ENCODE assay signal across 1 cellular context in the genomic region with DNA sequence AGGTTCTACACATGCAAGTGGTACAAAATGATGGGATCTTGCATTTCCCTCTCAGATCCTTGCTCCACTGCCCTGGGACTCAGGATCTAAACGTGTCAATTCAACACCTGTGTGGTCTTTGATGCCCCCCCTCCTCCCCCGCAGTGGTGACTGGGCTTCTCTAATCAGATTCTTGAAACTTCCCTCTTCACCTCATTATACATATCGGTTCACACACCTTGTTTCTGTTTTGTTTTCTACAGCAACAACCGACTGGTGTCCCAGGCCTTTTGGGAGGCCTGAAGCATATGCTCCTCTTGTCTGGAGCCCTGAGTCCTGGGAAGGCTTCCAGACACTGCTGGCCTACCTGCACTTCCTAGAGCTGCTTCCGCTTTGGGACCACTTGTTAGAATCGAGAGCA.
TF ChIP-seq lines count a peak whose summit lies in the region.

No MANE protein-coding gene starts in this region.

TF ChIP-seq in GM23338, 12 proteins besides CTCF, POLR2A, EP300 and RAD21 (continued from another document):
- no peak for TF ChIP-seq ETS1 (IDR thresholded peaks at IDR 0.05)
- no peak for TF ChIP-seq CREB1 (CRISPR knock-in tag; IDR thresholded peaks at IDR 0.05; ENCODE audit: low read depth)
- TF ChIP-seq, protein P1, sequence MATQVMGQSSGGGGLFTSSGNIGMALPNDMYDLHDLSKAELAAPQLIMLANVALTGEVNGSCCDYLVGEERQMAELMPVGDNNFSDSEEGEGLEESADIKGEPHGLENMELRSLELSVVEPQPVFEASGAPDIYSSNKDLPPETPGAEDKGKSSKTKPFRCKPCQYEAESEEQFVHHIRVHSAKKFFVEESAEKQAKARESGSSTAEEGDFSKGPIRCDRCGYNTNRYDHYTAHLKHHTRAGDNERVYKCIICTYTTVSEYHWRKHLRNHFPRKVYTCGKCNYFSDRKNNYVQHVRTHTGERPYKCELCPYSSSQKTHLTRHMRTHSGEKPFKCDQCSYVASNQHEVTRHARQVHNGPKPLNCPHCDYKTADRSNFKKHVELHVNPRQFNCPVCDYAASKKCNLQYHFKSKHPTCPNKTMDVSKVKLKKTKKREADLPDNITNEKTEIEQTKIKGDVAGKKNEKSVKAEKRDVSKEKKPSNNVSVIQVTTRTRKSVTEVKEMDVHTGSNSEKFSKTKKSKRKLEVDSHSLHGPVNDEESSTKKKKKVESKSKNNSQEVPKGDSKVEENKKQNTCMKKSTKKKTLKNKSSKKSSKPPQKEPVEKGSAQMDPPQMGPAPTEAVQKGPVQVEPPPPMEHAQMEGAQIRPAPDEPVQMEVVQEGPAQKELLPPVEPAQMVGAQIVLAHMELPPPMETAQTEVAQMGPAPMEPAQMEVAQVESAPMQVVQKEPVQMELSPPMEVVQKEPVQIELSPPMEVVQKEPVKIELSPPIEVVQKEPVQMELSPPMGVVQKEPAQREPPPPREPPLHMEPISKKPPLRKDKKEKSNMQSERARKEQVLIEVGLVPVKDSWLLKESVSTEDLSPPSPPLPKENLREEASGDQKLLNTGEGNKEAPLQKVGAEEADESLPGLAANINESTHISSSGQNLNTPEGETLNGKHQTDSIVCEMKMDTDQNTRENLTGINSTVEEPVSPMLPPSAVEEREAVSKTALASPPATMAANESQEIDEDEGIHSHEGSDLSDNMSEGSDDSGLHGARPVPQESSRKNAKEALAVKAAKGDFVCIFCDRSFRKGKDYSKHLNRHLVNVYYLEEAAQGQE (IDR thresholded peaks at IDR 0.05; ENCODE audit: unreplicated experiment): no peak
- TF ChIP-seq STAT1 (IDR thresholded peaks at IDR 0.05; ENCODE audit: unreplicated experiment): no peak
- no peak for TF ChIP-seq EZH2phosphoT487 (IDR thresholded peaks at IDR 0.05; ENCODE audit: unreplicated experiment)
- TF ChIP-seq POLR2AphosphoS5 (IDR thresholded peaks at IDR 0.05; ENCODE audit: low read depth): no peak
- no peak for TF ChIP-seq ZNF114 (CRISPR knock-in tag; IDR thresholded peaks at IDR 0.05)
